Comparison of ENCODE assay signal across 1 cellular context in the genomic region with DNA sequence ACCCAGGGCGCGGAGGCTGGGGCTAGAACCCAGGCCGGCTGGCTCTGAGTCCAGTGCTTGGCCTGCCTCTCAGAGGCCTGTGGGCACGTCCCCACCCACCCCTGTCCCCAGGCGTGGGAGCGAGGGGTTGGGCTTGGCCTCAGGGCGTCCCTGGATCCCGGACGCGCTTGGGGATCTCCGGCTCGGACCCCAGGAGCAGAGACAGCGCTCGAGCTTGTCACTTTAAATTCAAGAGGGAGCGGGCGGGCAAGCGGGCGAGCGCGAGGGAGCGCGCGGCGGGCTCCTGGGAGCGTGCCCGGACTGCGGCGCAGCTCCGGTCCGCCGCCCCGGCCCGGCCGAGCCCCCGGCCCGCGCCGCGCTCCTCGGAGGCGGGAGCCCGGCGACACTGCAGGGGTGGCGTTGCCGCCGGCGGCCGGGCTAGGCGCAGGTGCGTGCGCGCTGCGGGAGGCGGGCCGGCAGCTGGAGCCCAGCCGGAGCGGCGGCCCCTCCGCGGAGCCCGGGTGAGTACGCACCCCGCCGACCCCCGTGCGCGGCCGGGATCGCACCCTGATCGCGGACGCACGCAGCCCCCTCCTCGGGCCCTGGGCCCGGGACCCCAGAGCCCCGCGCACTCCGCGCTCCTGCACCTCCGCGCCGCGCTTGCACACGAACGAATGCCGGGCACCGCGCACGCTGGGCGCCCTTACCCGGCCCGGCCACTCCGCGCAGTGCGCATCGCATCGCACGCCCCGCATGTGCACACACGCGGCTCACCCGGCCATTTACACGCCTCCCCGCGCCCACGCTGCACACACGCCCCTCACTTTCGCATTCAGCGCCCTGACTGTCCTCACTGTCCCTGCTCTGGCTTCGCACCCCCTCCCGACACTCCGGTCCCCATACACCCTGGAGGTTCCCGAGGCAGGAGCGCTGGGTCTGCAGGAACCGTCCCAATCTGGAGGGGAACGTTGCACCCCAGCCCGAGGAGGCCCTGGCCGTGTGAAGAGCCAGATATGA.
TF ChIP-seq lines count a peak whose summit lies in the region.

A gene with protein sequence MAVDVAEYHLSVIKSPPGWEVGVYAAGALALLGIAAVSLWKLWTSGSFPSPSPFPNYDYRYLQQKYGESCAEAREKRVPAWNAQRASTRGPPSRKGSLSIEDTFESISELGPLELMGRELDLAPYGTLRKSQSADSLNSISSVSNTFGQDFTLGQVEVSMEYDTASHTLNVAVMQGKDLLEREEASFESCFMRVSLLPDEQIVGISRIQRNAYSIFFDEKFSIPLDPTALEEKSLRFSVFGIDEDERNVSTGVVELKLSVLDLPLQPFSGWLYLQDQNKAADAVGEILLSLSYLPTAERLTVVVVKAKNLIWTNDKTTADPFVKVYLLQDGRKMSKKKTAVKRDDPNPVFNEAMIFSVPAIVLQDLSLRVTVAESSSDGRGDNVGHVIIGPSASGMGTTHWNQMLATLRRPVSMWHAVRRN (plus strand): TSS at position 174 of the 996 bp plus-strand sequence. CDS start 7,011 bp downstream, outside the sequence.

TF ChIP-seq in liver, 16 proteins besides CTCF, POLR2A, EP300 and RAD21:
- no peak for TF ChIP-seq ATF3 (IDR thresholded peaks at IDR 0.05)
- no peak for TF ChIP-seq JUND (IDR thresholded peaks at IDR 0.05)
- no peak for TF ChIP-seq NR2F2 (IDR thresholded peaks at IDR 0.05)
